Comparison of ENCODE assay signal across 8 cellular contexts in genomic region chr1:173714759-173715537, GRCh38. TPM values are rescaled to one million over a fixed set of nuclear protein-coding genes. Genes with fewer than 3 reads are reported as not detected.
DNase-seq lines count a peak whose midpoint lies in the region; ATAC-seq, FAIRE-seq and TF ChIP-seq lines count a peak whose summit lies in the region.

Gene KLHL20, plus strand, starts transcription at chr1:173714981. Its CDS starts 1,063 bp downstream, at chr1:173716044.

- peak; percentile 92 for ATAC-seq in memory B cell (ENCODE audit: low read depth)

- peak within 1 kb of the TSS; percentile 95 for H3K4me3 Mint-ChIP-seq in memory B cell

- no peak for TF ChIP-seq CTCF in GM20000 (IDR thresholded peaks at IDR 0.05; ENCODE audit: extremely low read depth, missing control alignments)
- no peak for TF ChIP-seq CTCF in H1 (IDR thresholded peaks at IDR 0.05; ENCODE audit: control extremely low read depth in 1 of 3, insufficient read depth in 1 of 3, low read depth in 1 of 3, low read length in 3 of 3)

- H3K23me2 ChIP-seq in H1 (ENCODE audit: low read depth, low read length): peaks cover 3% of the 10 kb centered on the region; the same call in 1 of the 2 replicates

- H3K36me3 Mint-ChIP-seq in memory B cell: peaks cover 3% of the 10 kb centered on the region

- peak in 1 of 2 experiments; percentile 68; a peak in 1 of 3 replicates for TF ChIP-seq EP300 in H1 (IDR thresholded peaks at IDR 0.05; ENCODE audit: borderline replicate concordance in 1 of 2, low read depth in 2 of 2, low read length in 2 of 2)

- no peaks in the 10 kb centered on the region for H3K4me1 ChIP-seq in H1 (replicated peaks in 1 of 4; ENCODE audit: control insufficient read depth in 3 of 4, insufficient read depth in 4 of 4, low read length in 3 of 4)

- DNase-seq in COLO829 (ENCODE audit: low spot score) (peak; percentile 95), GM20000 (ENCODE audit: low spot score) (peak; percentile 84), HT-29 (ENCODE audit: low spot score) (peak; percentile 93), NOMO-1 (lab: John Stamatoyannopoulos, UW; ENCODE audit: unreplicated experiment in 2 of 2) (peak; percentile 85 to 89), H1 (ENCODE audit: low read depth in 1 of 2, low spot score in 2 of 2) (peak; percentile 51 to 88), memory B cell (ENCODE audit: low spot score in 2 of 2) (peak; percentile 82)
- peak; percentile 56 for DNase-seq in stimulated activated CD8-positive, alpha-beta memory T cell treated with anti-CD3 and anti-CD28 coated beads, Interleukin-12 subunit alpha, Interleukin-12 subunit beta, amount 100 ng/mL, for 24 hours (ENCODE audit: extremely low read depth)

- H2BK5ac ChIP-seq in H1 (ENCODE audit: low read depth, low read length): no peak within 1 kb of the TSS; the same call in 1 of the 2 replicates

- POLR2A ChIA-PET in activated CD8-positive, alpha-beta memory T cell treated with anti-CD3 and anti-CD28 coated beads for 36 hours (lab: Charles Lee): interaction anchor here (0.6 to 1.4 kb wide), 3 partner anchors 109 to 238 kb away, joined by 3 to 5 read pairs (median 5); partner anchors contain the start of genes DARS2 and PRDX6
- POLR2A ChIA-PET in H1 (lab: Charles Lee; ENCODE audit: partially characterized antibody): interaction anchor here (0.9 to 2.3 kb wide), 8 partner anchors 9 to 153 kb away, joined by 3 to 12 read pairs (median 5); partner anchors contain the start of genes DARS2, GAS5 and ZBTB37

- H3K9ac ChIP-seq in H1 (replicated peaks in 1 of 4; ENCODE audit: extremely low read depth in 1 of 4, low read depth in 3 of 4, low read length in 3 of 4): peak within 1 kb of the TSS in 3 of 4 experiments; percentile 49 to 58 (median 52); a peak in 6 of 7 replicates

- H2BK20ac ChIP-seq in H1 (ENCODE audit: low read length): no peak within 1 kb of the TSS

- peak within 1 kb of the TSS; percentile 88 for H2AFZ ChIP-seq in H1 (ENCODE audit: low read length)

- TF ChIP-seq POLR2A in H1 (IDR thresholded peaks at IDR 0.05; ENCODE audit: control extremely low read depth in 1 of 2, low read depth in 2 of 2, low read length in 2 of 2): peak in 1 of 2 experiments; percentile 71; a peak in 2 of 3 replicates

- H3K27me3 Mint-ChIP-seq in memory B cell: peaks cover 7% of the 10 kb centered on the region

- H3K36me3 ChIP-seq in H1 (ENCODE audit: control insufficient read depth in 2 of 4, insufficient read depth in 4 of 4, low read length in 3 of 4): no peaks in the 10 kb centered on the region

- H3K79me2 ChIP-seq in H1 (ENCODE audit: control insufficient read depth in 1 of 2, insufficient read depth in 2 of 2, low read length in 2 of 2): peaks cover 0 to 19% of the 10 kb centered on the region in 2 experiments; a peak in 2 of 4 replicates

- no peak within 1 kb of the TSS for H2BK120ac ChIP-seq in H1 (replicated peaks; ENCODE audit: low read depth, low read length)

- no peak within 1 kb of the TSS for H3K14ac ChIP-seq in H1 (ENCODE audit: insufficient read length)

- H3K9me3 ChIP-seq in H1 (ENCODE audit: insufficient read depth in 2 of 2, low read depth in 1 of 2, low read length in 1 of 2): no peaks in the 10 kb centered on the region

- WGBS in H1 (ENCODE audit: extremely low coverage in 1 of 2, insufficient coverage in 1 of 2, insufficient read length in 1 of 2, insufficient replicate concordance in 2 of 2, low coverage in 1 of 2, low lambda C conversion rate in 2 of 2, missing lambda C conversion rate in 1 of 2), 2 experiments: 2% methylated on average over 43 of the region's 43 CpGs; no CpG with 5 or more reads in 1 of the 2 experiments

- peaks cover 11% of the 10 kb centered on the region for H3K4me1 Mint-ChIP-seq in memory B cell

- H2BK12ac ChIP-seq in H1 (ENCODE audit: low read depth, low read length): peak within 1 kb of the TSS; percentile 64; the same call in 1 of the 2 replicates

- H3K4me3 ChIP-seq in H1 (ENCODE audit: extremely low read depth in 1 of 4, insufficient read depth in 2 of 4, low read depth in 3 of 4, low read length in 4 of 4): peak within 1 kb of the TSS; percentile 73 to 97 (median 83)

- peak; percentile 96 for FAIRE-seq in H1 (lab: Jason Lieb, UNC)

- H3K79me1 ChIP-seq in H1 (ENCODE audit: low read depth, low read length): no peaks in the 10 kb centered on the region

- peak within 1 kb of the TSS; percentile 91 for H3K27ac Mint-ChIP-seq in memory B cell

- H3K56ac ChIP-seq in H1 (replicated peaks; ENCODE audit: insufficient read length, low read depth, low read length): peak within 1 kb of the TSS; percentile 56

- H4K20me1 ChIP-seq in H1 (replicated peaks in 1 of 2; ENCODE audit: control insufficient read depth in 1 of 2, insufficient read depth in 2 of 2, low read length in 2 of 2): no peaks in the 10 kb centered on the region

- peak within 1 kb of the TSS; percentile 85 to 91 for H3K4me2 ChIP-seq in H1 (ENCODE audit: insufficient read depth in 1 of 2, low read depth in 2 of 2, low read length in 2 of 2)

- H2AK5ac ChIP-seq in H1 (ENCODE audit: low read depth, low read length): no peak within 1 kb of the TSS

- H3K18ac ChIP-seq in H1 (ENCODE audit: extremely low read depth, low read length): 0 out of 2 replicates have a peak within 1 kb of the TSS, but pooled peaks have one; percentile 52

- H3K23ac ChIP-seq in H1 (ENCODE audit: insufficient read length): no peak within 1 kb of the TSS

- H3K9me3 Mint-ChIP-seq in memory B cell: no peaks in the 10 kb centered on the region

- CTCF ChIA-PET in activated CD8-positive, alpha-beta memory T cell treated with anti-CD3 and anti-CD28 coated beads for 36 hours (lab: Charles Lee): interaction anchor here (0.6 to 1.0 kb wide), 5 partner anchors 109 to 286 kb away, joined by 3 to 4 read pairs (median 4); partner anchors contain the start of gene DARS2
- CTCF ChIA-PET in H1 (lab: Charles Lee; ENCODE audit: partially characterized antibody): interaction anchor here (0.9 to 1.1 kb wide), 3 partner anchors 19 to 280 kb away, joined by 3 read pairs; no protein-coding TSS in a partner anchor

- peak within 1 kb of the TSS; percentile 92 for H2BK15ac ChIP-seq in H1 (ENCODE audit: low read length)

- H3K27ac ChIP-seq in H1 (ENCODE audit: low read depth, low read length): no peak within 1 kb of the TSS; the same call in 1 of the 2 replicates

- peak within 1 kb of the TSS; percentile 90 for H4K8ac ChIP-seq in H1 (ENCODE audit: extremely low read depth, insufficient read depth, low read length)

- TF ChIP-seq RAD21 in H1 (IDR thresholded peaks at IDR 0.05 in 1 of 2, conservative IDR thresholded peaks at IDR 0.05 in 1 of 2; ENCODE audit: low read depth in 2 of 2, low read length in 2 of 2): peak; percentile 5 to 30; a peak in 2 of 4 replicates

- peak within 1 kb of the TSS; percentile 45 for H4K5ac ChIP-seq in H1 (ENCODE audit: insufficient read length, low read depth, low read length)

- H3K4ac ChIP-seq in H1 (replicated peaks; ENCODE audit: insufficient read length, low read depth, low read length): no peak within 1 kb of the TSS

- peaks cover 0 to 7% (median 0%) of the 10 kb centered on the region in 4 experiments; a peak in 2 of 7 replicates for H3K27me3 ChIP-seq in H1 (replicated peaks in 1 of 4; ENCODE audit: control insufficient read depth in 3 of 4, extremely low read depth in 1 of 4, insufficient read depth in 3 of 4, low read length in 3 of 4)

- H4K91ac ChIP-seq in H1 (replicated peaks; ENCODE audit: insufficient read length, low read length): peak within 1 kb of the TSS; percentile 51

TF ChIP-seq in H1, 55 proteins besides CTCF, POLR2A, EP300 and RAD21 (continues in another document):
- TF ChIP-seq POU5F1 (IDR thresholded peaks at IDR 0.05; ENCODE audit: low read depth, low read length) (peak; percentile 60; the same call in 1 of the 2 replicates), RNF2 (IDR thresholded peaks at IDR 0.05; ENCODE audit: borderline replicate concordance, low read depth, low read length, missing control alignments, poor library complexity, severe bottlenecking) (no peak), GABPA (IDR thresholded peaks at IDR 0.05; ENCODE audit: borderline replicate concordance, insufficient read depth, low read length) (peak; percentile 100), E2F6 (IDR thresholded peaks at IDR 0.05) (peak; percentile 47; the same call in 1 of the 2 replicates), KDM4A (IDR thresholded peaks at IDR 0.05; ENCODE audit: low read depth, low read length, severe bottlenecking) (peak; percentile 68), RFX5 (IDR thresholded peaks at IDR 0.05; ENCODE audit: borderline replicate concordance, low read depth, low read length) (no peak), TAF7 (optimal IDR thresholded peaks at IDR 0.05; ENCODE audit: borderline replicate concordance, low read depth, low read length) (peak; percentile 90), POLR2AphosphoS5 (IDR thresholded peaks at IDR 0.05; ENCODE audit: low read depth, low read length) (peak; percentile 77), MAFK (IDR thresholded peaks at IDR 0.05; ENCODE audit: low read depth, low read length) (no peak), RXRA (IDR thresholded peaks at IDR 0.05; ENCODE audit: insufficient read depth, low read depth, low read length) (0 out of 2 replicates have a peak, but pooled peaks have one; percentile 5), SIX5 (IDR thresholded peaks at IDR 0.05; ENCODE audit: low read depth, low read length) (peak; percentile 49), SIRT6 (IDR thresholded peaks at IDR 0.05; ENCODE audit: low read length) (no peak), SIN3A (conservative IDR thresholded peaks at IDR 0.05 in 1 of 2, IDR thresholded peaks at IDR 0.05 in 1 of 2; ENCODE audit: low read depth in 1 of 2, low read length in 2 of 2) (peak; percentile 54 to 91; a peak in 3 of 4 replicates), CTBP2 (IDR thresholded peaks at IDR 0.05; ENCODE audit: borderline replicate concordance, insufficient read depth, insufficient read length, low read length) (no peak)

RNA-seq across cellular contexts. Expression of gene KLHL20, which starts in this region (rescaled TPM):
- 6.2 and 11.6 TPM in 2 replicates for total RNA-seq in HT-29 (2014; rRNA removed; shearing (Covaris generic))
- 10 to 100 TPM; 15.9 to 17.0 TPM for total RNA-seq in activated CD8-positive, alpha-beta memory T cell treated with anti-CD3 and anti-CD28 coated beads for 36 hours
- total RNA-seq in H1 (2021; fragmentation: NEBNext Ultra II Directional; extraction: Animal tissue kit (Norgen Biotek cat#: 25700)): 12.3 and 12.8 TPM in 2 replicates
- 4.4 and 4.9 TPM in 2 replicates for polyA plus RNA-seq in H1 (2011; rRNA removed)
- 7.9 TPM for polyA plus RNA-seq in H1 (2011; cell fraction: cytosol; rRNA removed)
- 5.5 TPM for polyA plus RNA-seq in H1 (2011; cell fraction: nucleus; rRNA removed)
- polyA plus RNA-seq in H1 (2012, experiment 1 of 2): 6.6 to 10.6 TPM (median 8.3 TPM) in 4 replicates
- 0.55 TPM for polyA plus RNA-seq in H1 (2012, experiment 2 of 2)
- polyA plus RNA-seq in H1 (2013, experiment 1 of 2): 7.2 TPM
- polyA plus RNA-seq in H1 (2013, experiment 2 of 2): 7.5 TPM
- 11.8 and 14.6 TPM in 2 replicates for polyA minus RNA-seq in H1 (2011; rRNA and poly(A)+ RNA removed)
- 4.1 TPM for polyA minus RNA-seq in H1 (2011; cell fraction: cytosol; rRNA and poly(A)+ RNA removed)
- polyA minus RNA-seq in H1 (2011; cell fraction: nucleus; rRNA and poly(A)+ RNA removed): 14.5 TPM
